ENCODE assay signal across 8 cellular contexts in genomic region chr7:5396999-5397656, GRCh38. TPM values are rescaled to one million over a fixed set of nuclear protein-coding genes. Genes with fewer than 3 reads are reported as not detected.
DNase-seq lines count a peak whose midpoint lies in the region; ATAC-seq and TF ChIP-seq lines count a peak whose summit lies in the region.

No MANE protein-coding gene starts in this region.

- no peaks in the 10 kb centered on the region for H3K27me3 Mint-ChIP-seq in activated naive CD4-positive, alpha-beta T cell treated with anti-CD3 and anti-CD28 coated beads for 36 hours (ENCODE audit: low read depth)

- no peaks in the 10 kb centered on the region for H3K9me3 ChIP-seq in heart left ventricle
- H3K9me3 ChIP-seq in spleen: no peaks in the 10 kb centered on the region

- TF ChIP-seq CTCF in BJ (IDR thresholded peaks at IDR 0.05; ENCODE audit: insufficient read depth, low read depth, low read length) (no peak), heart left ventricle (IDR thresholded peaks at IDR 0.05) (no peak), spleen (IDR thresholded peaks at IDR 0.05 in 8 of 11, conservative IDR thresholded peaks at IDR 0.05 in 3 of 11) (peak in 1 of 11 experiments; percentile 47)

- H3K4me1 ChIP-seq in heart left ventricle: peaks cover 0 to 25% (median 13%) of the 10 kb centered on the region in 12 donors
- H3K4me1 ChIP-seq in spleen: peaks cover 16 to 71% (median 42%) of the 10 kb centered on the region in 6 donors

- H3K4me1 Mint-ChIP-seq in activated naive CD4-positive, alpha-beta T cell treated with anti-CD3 and anti-CD28 coated beads for 36 hours (ENCODE audit: low read depth): peaks cover 32% of the 10 kb centered on the region

- DNase-seq in BJ (ENCODE audit: low read depth) (peak; percentile 56), SK-MEL-5 (ENCODE audit: low read depth, low spot score) (peak; percentile 99), heart left ventricle (peak; percentile 74 to 94 (median 84)), spleen (peak; percentile 99)
- DNase-seq in activated naive CD4-positive, alpha-beta T cell treated with anti-CD3 and anti-CD28 coated beads for 36 hours: peak; percentile 92

- H3K27me3 ChIP-seq in BJ (ENCODE audit: control insufficient read depth, insufficient read depth, low read length): no peaks in the 10 kb centered on the region
- no peaks in the 10 kb centered on the region for H3K27me3 ChIP-seq in heart left ventricle
- H3K27me3 ChIP-seq in spleen (replicated peaks in 1 of 7): no peaks in the 10 kb centered on the region

- intact Hi-C loops in activated naive CD4-positive, alpha-beta T cell treated with anti-CD3 and anti-CD28 coated beads for 36 hours (cut with micrococcal nuclease): loop anchor here (1.0 to 5.0 kb wide), 7 partner anchors 26 to 425 kb away; partner anchors contain the start of genes TNRC18 and WIPI2
- intact Hi-C loops in heart left ventricle (cut with DNase I) (no loop called here), spleen (cut with DNase I; ENCODE audit: low total_unique reads) (no loop called here)

- H3K4me3 Mint-ChIP-seq in activated naive CD4-positive, alpha-beta T cell treated with anti-CD3 and anti-CD28 coated beads for 36 hours: peak overlapping the region; percentile 79

- POLR2A ChIA-PET in BJ (lab: Charles Lee): interaction anchor here (0.6 to 0.7 kb wide), 2 partner anchors 27 to 122 kb away, joined by 3 read pairs; partner anchors contain the start of gene TNRC18

- 68 to 84% (median 76%) methylated on average over 19 to 30 of the region's 30 CpGs for WGBS in heart left ventricle, 4 donors
- WGBS in spleen, 5 donors: 12 to 26% (median 16%) methylated on average over 6 to 30 of the region's 30 CpGs

- H3K4me3 ChIP-seq in BJ (ENCODE audit: low read depth, low read length): peak overlapping the region; percentile 50
- peak overlapping the region in 10 of 12 donors; percentile 24 to 67 (median 40) for H3K4me3 ChIP-seq in heart left ventricle
- peak overlapping the region; percentile 48 to 81 (median 56) for H3K4me3 ChIP-seq in spleen

- peak overlapping the region in 11 of 12 donors; percentile 1 to 95 (median 72) for H3K27ac ChIP-seq in heart left ventricle
- H3K27ac ChIP-seq in spleen: peak overlapping the region; percentile 80 to 96 (median 92)

- CTCF ChIA-PET in BJ (lab: Yijun Ruan, JAX): interaction anchor here (1.1 to 1.5 kb wide), 3 partner anchors 14 to 32 kb away, joined by 3 read pairs; no protein-coding TSS in a partner anchor
- CTCF ChIA-PET in activated naive CD4-positive, alpha-beta T cell treated with anti-CD3 and anti-CD28 coated beads for 36 hours (lab: Charles Lee): interaction anchor here (0.6 to 2.4 kb wide), 16 partner anchors 24 to 376 kb away, joined by 3 to 17 read pairs (median 4); no protein-coding TSS in a partner anchor

- ATAC-seq in GM19351 (IDR thresholded peaks at IDR 0.05; ENCODE audit: unreplicated experiment): peak; percentile 83
- ATAC-seq in HG03520 (IDR thresholded peaks at IDR 0.05; ENCODE audit: unreplicated experiment): peak; percentile 83
- peak; percentile 80 to 92 (median 92) for ATAC-seq in heart left ventricle
- no peak for ATAC-seq in HG02970 (IDR thresholded peaks at IDR 0.05; ENCODE audit: low FRiP score, unreplicated experiment)

- H3K36me3 ChIP-seq in BJ (ENCODE audit: control insufficient read depth, insufficient read depth, low read length) (peaks cover 22% of the 10 kb centered on the region), heart left ventricle (peaks cover 0 to 49% (median 21%) of the 10 kb centered on the region in 9 donors), spleen (peaks cover 0 to 37% (median 22%) of the 10 kb centered on the region in 6 donors)

- TF ChIP-seq POLR2A in heart left ventricle (IDR thresholded peaks at IDR 0.05) (no peak), spleen (IDR thresholded peaks at IDR 0.05) (peak in 2 of 3 donors; percentile 11 to 36)

- in situ Hi-C loops in SK-MEL-5 (cut with HindIII; ENCODE audit: low pct_unique_long_range_greater_than_20kb, low sequenced_read_pairs): no loop called here

- H3K27ac Mint-ChIP-seq in activated naive CD4-positive, alpha-beta T cell treated with anti-CD3 and anti-CD28 coated beads for 36 hours: peak overlapping the region; percentile 92

- H3K36me3 Mint-ChIP-seq in activated naive CD4-positive, alpha-beta T cell treated with anti-CD3 and anti-CD28 coated beads for 36 hours (ENCODE audit: low read depth): peaks cover 15% of the 10 kb centered on the region

- no peaks in the 10 kb centered on the region for H3K9me3 Mint-ChIP-seq in activated naive CD4-positive, alpha-beta T cell treated with anti-CD3 and anti-CD28 coated beads for 36 hours

RNA-seq across cellular contexts. Expression of gene TNRC18, which starts 26.5 kb away (rescaled TPM):
- polyA plus RNA-seq in BJ (2011; rRNA removed): 18.1 and 20.1 TPM in 2 replicates
- 33.3 and 39.5 TPM in 2 replicates for polyA minus RNA-seq in BJ (2011; rRNA and poly(A)+ RNA removed)
- 40.8 and 44.4 TPM in 2 replicates for total RNA-seq in SK-MEL-5 (2014; rRNA removed; shearing (Covaris generic))
- 245 and 313 TPM in 2 replicates for polyA plus RNA-seq in SK-MEL-5 (2015; cell fraction: cytosol; rRNA removed)
- 106 and 120 TPM in 2 replicates for polyA plus RNA-seq in SK-MEL-5 (2015; cell fraction: nucleus; rRNA removed)
- total RNA-seq in activated naive CD4-positive, alpha-beta T cell treated with anti-CD3 and anti-CD28 coated beads for 36 hours: 10 to 100 TPM; 36.0 to 43.8 TPM
- 10 to 100 TPM; 23.4 to 66.6 (median 35.4) TPM for total RNA-seq in heart left ventricle
- polyA plus RNA-seq in heart left ventricle: 10 to 100 TPM; 26.7 to 27.6 TPM
- total RNA-seq in spleen: 100 to 1,000 TPM in 2 of 7 donors, 10 to 100 TPM in 5; 56.1 to 124 (median 86.6) TPM
- 10 to 100 TPM in 1 of 3 donors, 1 to 10 TPM in 2; 3.4 to 33.6 (median 3.8) TPM for polyA plus RNA-seq in spleen

Comparison
In these comparisons a context has a peak if more than half of its experiments do, and no peak if none do; other contexts are left out.
1. POLR2A ChIP-seq: peak in spleen (2 of 3); none in heart left ventricle (0 of 2).
2. Peak in every context shown above with its lines, with median percentiles within 50 percentile points of each other: DNase-seq and H3K4me3 ChIP-seq.